In genomic region chr19:40612831-40613668, GRCh38 we compare ENCODE assay signal across 8 cellular contexts. TPM values are rescaled to one million over a fixed set of nuclear protein-coding genes. Genes with fewer than 3 reads are reported as not detected.
A peak's percentile ranks its signal among the peaks of the same experiment; 100 is the strongest.
DNase-seq lines count a peak whose midpoint lies in the region; ATAC-seq and TF ChIP-seq lines count a peak whose summit lies in the region.

No MANE protein-coding gene starts in this region.

- H3K4me1 ChIP-seq in heart right ventricle (peaks cover 5 to 66% (median 23%) of the 10 kb centered on the region in 9 donors), smooth muscle cell (ENCODE audit: low read depth) (peaks cover 11% of the 10 kb centered on the region)

- peak overlapping the region; percentile 48 to 70 (median 64) for H3K4me3 ChIP-seq in heart right ventricle
- peak overlapping the region; percentile 65 for H3K4me3 ChIP-seq in smooth muscle cell

- H4K20me1 ChIP-seq in smooth muscle cell (ENCODE audit: low read depth), result peaks cover 25% of the 10 kb centered on the region

- H3K27ac ChIP-seq in heart right ventricle, result peak overlapping the region in 9 of 10 donors; percentile 80 to 93 (median 92)
- peak overlapping the region; percentile 9 for H3K27ac ChIP-seq in smooth muscle cell (ENCODE audit: low read depth)

- H3F3A ChIP-seq in smooth muscle cell (ENCODE audit: low read depth), result no peaks in the 10 kb centered on the region

- 37 to 43% methylated on average over 48 to 49 of the region's 49 CpGs for WGBS in heart right ventricle, 2 donors
- 24% methylated on average over 48 of the region's 49 CpGs for WGBS in smooth muscle cell (ENCODE audit: low lambda C conversion rate)

- peak overlapping the region; percentile 91 for H2AFZ ChIP-seq in smooth muscle cell (ENCODE audit: low read depth)

- no peak overlapping the region for H3K9ac ChIP-seq in smooth muscle cell (ENCODE audit: low read depth)

- H3K79me2 ChIP-seq in smooth muscle cell (ENCODE audit: low read depth), result no peaks in the 10 kb centered on the region

- H3K27me3 ChIP-seq in heart right ventricle (peaks cover 0 to 6% (median 0%) of the 10 kb centered on the region in 7 donors), smooth muscle cell (ENCODE audit: low read depth) (no peaks in the 10 kb centered on the region)

- peak overlapping the region; percentile 88 for H3K4me2 ChIP-seq in smooth muscle cell

- H3K36me3 ChIP-seq in heart right ventricle (peaks cover 0 to 47% (median 0%) of the 10 kb centered on the region in 9 donors), smooth muscle cell (ENCODE audit: low read depth) (no peaks in the 10 kb centered on the region)

- ATAC-seq in heart right ventricle (peak in 3 of 8 donors; percentile 1 to 6 (median 5)), HG03354 (IDR thresholded peaks at IDR 0.05; ENCODE audit: poor library complexity, severe bottlenecking, unreplicated experiment) (no peak), left lobe of liver (no peak), GM18868 (IDR thresholded peaks at IDR 0.05; ENCODE audit: unreplicated experiment) (no peak)

- intact Hi-C loops in heart right ventricle (cut with DNase I), result no loop called here

- no peaks in the 10 kb centered on the region for H3K9me3 ChIP-seq in heart right ventricle
- H3K9me3 ChIP-seq in smooth muscle cell (replicated peaks; ENCODE audit: low read depth), result no peaks in the 10 kb centered on the region

- no peak for TF ChIP-seq CTCF in heart right ventricle (IDR thresholded peaks at IDR 0.05)
- no peak for TF ChIP-seq CTCF in smooth muscle cell (IDR thresholded peaks at IDR 0.05; ENCODE audit: borderline replicate concordance, insufficient read depth, poor library complexity, severe bottlenecking)

- DNase-seq in GM03348 (ENCODE audit: low spot score) (peak; percentile 58), NCI-H69 (lab: John Stamatoyannopoulos, UW) (peak; percentile 53), activated T-helper 1 cell treated with Interleukin-2 at 50 U/mL for 16 hours (ENCODE audit: low read depth) (peak; percentile 40), heart right ventricle (peak in 1 of 2 donors; percentile 74), smooth muscle cell (lab: John Stamatoyannopoulos, UW; ENCODE audit: unreplicated experiment) (peak; percentile 55), left lobe of liver (ENCODE audit: low spot score) (no peak)

RNA-seq across cellular contexts. Expression of gene LTBP4, which starts 11.9 kb away (rescaled TPM):
- total RNA-seq in heart right ventricle (100 to 1,000 TPM; 139 to 263 (median 244) TPM), smooth muscle cell (28.5 and 38.5 TPM in 2 replicates), left lobe of liver (41.6 TPM)
- polyA plus RNA-seq in heart right ventricle (100 to 1,000 TPM; 114 to 191 TPM), smooth muscle cell (170 and 188 TPM in 2 replicates)

RNA-seq across cellular contexts. Expression of gene SHKBP1, which starts 36.4 kb away (rescaled TPM):
- total RNA-seq in heart right ventricle (10 to 100 TPM; 12.0 to 31.5 (median 15.9) TPM), smooth muscle cell (38.8 and 40.9 TPM in 2 replicates), left lobe of liver (15.2 TPM)
- polyA plus RNA-seq in heart right ventricle (10 to 100 TPM; 42.8 to 43.1 TPM), smooth muscle cell (90.8 and 102 TPM in 2 replicates)
